Comparison of ENCODE assay signal across 8 cellular contexts in the genomic region with DNA sequence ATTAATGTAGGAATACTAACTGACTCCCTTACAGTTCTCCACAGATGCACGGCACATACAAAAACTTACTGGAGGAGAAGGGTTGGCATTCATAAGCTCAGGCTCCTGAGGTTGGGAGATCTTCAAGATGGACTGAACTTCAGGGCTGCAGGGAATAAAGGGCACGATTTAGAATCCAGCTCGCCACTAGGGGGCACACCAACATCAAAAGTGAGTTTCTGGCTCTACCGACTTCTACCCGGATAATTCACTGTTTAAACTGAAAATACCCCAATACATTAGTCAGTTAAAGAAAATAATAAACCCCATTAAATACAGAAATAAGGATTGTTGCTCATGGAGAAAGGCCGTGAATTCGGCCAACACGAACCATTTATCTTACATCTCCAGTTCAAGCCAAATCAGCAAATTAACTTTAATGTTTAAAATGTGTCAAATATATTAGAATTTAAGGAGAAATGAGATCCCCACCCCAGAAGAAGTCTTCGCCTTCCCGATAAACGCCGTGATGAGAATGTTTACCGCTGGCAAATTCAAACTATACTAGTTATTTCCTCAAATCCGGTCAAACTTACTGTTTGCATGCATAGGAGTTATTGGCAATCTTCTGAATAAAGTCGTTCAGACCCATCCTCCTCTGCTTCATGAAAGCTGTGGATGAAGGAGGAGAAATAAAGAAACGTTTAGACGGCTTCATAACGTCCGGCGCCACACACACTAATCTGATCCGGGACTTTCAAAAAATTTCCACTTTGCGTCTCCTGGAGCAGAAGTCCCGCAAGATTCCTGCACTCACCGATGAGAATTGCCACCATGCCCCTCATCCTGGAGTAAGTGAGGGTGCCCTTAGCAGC.
DNase-seq lines count a peak whose midpoint lies in the region; ATAC-seq and TF ChIP-seq lines count a peak whose summit lies in the region.

No MANE protein-coding gene starts in this region.

- H3K36me3 ChIP-seq in lung (ENCODE audit: control insufficient read depth in 2 of 2, insufficient read depth in 2 of 2, low read length in 2 of 2) = peaks cover 14 to 21% of the 10 kb centered on the region in 2 donors

- H3K27me3 Mint-ChIP-seq in activated CD8-positive, alpha-beta T cell treated with anti-CD3 and anti-CD28 coated beads, Interleukin-2, amount 10 ng/mL, durations not matched to agents 7 days and 5 days (ENCODE audit: low read depth) = no peaks in the 10 kb centered on the region

- peak overlapping the region; percentile 99 for H3K27ac Mint-ChIP-seq in activated CD8-positive, alpha-beta T cell treated with anti-CD3 and anti-CD28 coated beads, Interleukin-2, amount 10 ng/mL, durations not matched to agents 7 days and 5 days

- DNase-seq in GDM1 (lab: John Stamatoyannopoulos, UW) (peak; percentile 37), HPDE6-E6E7 (ENCODE audit: extremely low spot score) (peak; percentile 51), NCI-H82 treated with DMSO at 0.1 percent for 48 hours (lab: John Stamatoyannopoulos, UW; ENCODE audit: unreplicated experiment) (peak; percentile 85), lung (ENCODE audit: low spot score) (peak; percentile 88)
- peak; percentile 90 for DNase-seq in activated CD8-positive, alpha-beta T cell treated with anti-CD3 and anti-CD28 coated beads, Interleukin-2, amount 10 ng/mL, durations not matched to agents 7 days and 5 days
- peak; percentile 84 for DNase-seq in effector CD8-positive, alpha-beta T cell (lab: John Stamatoyannopoulos, UW)
- peak; percentile 77 to 85 (median 78) for DNase-seq in stimulated activated CD4-positive, alpha-beta T cell treated with anti-CD3 and anti-CD28 coated beads, TNF-alpha, amount 100 ng/mL, for 24 hours (ENCODE audit: low read depth in 3 of 3)

- H3K4me3 ChIP-seq in lung = peak overlapping the region; percentile 70

- WGBS in lung, 2 donors = 0 to 1% methylated on average over 24 of the region's 24 CpGs

- no peaks in the 10 kb centered on the region for H3K27me3 ChIP-seq in lung (ENCODE audit: control insufficient read depth, insufficient read depth)

- peaks cover 70% of the 10 kb centered on the region for H3K4me1 Mint-ChIP-seq in activated CD8-positive, alpha-beta T cell treated with anti-CD3 and anti-CD28 coated beads, Interleukin-2, amount 10 ng/mL, durations not matched to agents 7 days and 5 days (ENCODE audit: low read depth)

- peak overlapping the region; percentile 82 to 100 for H3K27ac ChIP-seq in lung (ENCODE audit: low read depth in 1 of 2, low read length in 1 of 2)

- POLR2A ChIA-PET in activated CD8-positive, alpha-beta T cell treated with anti-CD3 and anti-CD28 coated beads, Interleukin-2, amount 10 ng/mL, durations not matched to agents 7 days and 5 days (lab: Charles Lee) = interaction anchor here (0.7 to 1.6 kb wide), 5 partner anchors 74 to 467 kb away, joined by 3 to 5 read pairs (median 4); no protein-coding TSS in a partner anchor

- H3K9me3 ChIP-seq in lung (ENCODE audit: control insufficient read depth in 2 of 2, insufficient read depth in 1 of 2, low read length in 1 of 2) = no peaks in the 10 kb centered on the region

- TF ChIP-seq CTCF in lung (IDR thresholded peaks at IDR 0.05; ENCODE audit: control extremely low read depth, extremely low read depth) = peak; percentile 87

- H3K36me3 Mint-ChIP-seq in activated CD8-positive, alpha-beta T cell treated with anti-CD3 and anti-CD28 coated beads, Interleukin-2, amount 10 ng/mL, durations not matched to agents 7 days and 5 days (ENCODE audit: low read depth) = peaks cover 50% of the 10 kb centered on the region

- peaks cover 3 to 5% of the 10 kb centered on the region in 2 donors for H3K4me1 ChIP-seq in lung (ENCODE audit: control insufficient read depth in 2 of 2, insufficient read depth in 2 of 2, low read length in 2 of 2)

- ATAC-seq in activated CD8-positive, alpha-beta T cell treated with anti-CD3 and anti-CD28 coated beads, Interleukin-2, amount 10 ng/mL, durations not matched to agents 7 days and 5 days = peak; percentile 29
- no peak for ATAC-seq in lung (ENCODE audit: insufficient read depth, low FRiP score)
- no peak for ATAC-seq in GM19397 (IDR thresholded peaks at IDR 0.05; ENCODE audit: unreplicated experiment)

- CTCF ChIA-PET in activated CD8-positive, alpha-beta T cell treated with anti-CD3 and anti-CD28 coated beads, Interleukin-2, amount 10 ng/mL, durations not matched to agents 7 days and 5 days (lab: Charles Lee) = interaction anchor here (0.7 to 1.6 kb wide), 22 partner anchors 9 to 766 kb away, joined by 3 to 36 read pairs (median 4); a partner anchor contains a TSS

- no peaks in the 10 kb centered on the region for H3K9me3 Mint-ChIP-seq in activated CD8-positive, alpha-beta T cell treated with anti-CD3 and anti-CD28 coated beads, Interleukin-2, amount 10 ng/mL, durations not matched to agents 7 days and 5 days (ENCODE audit: insufficient read depth)

- H3K4me3 Mint-ChIP-seq in activated CD8-positive, alpha-beta T cell treated with anti-CD3 and anti-CD28 coated beads, Interleukin-2, amount 10 ng/mL, durations not matched to agents 7 days and 5 days = peak overlapping the region; percentile 99

Comparison
In these comparisons a context has a peak if more than half of its experiments do, and no peak if none do; other contexts are left out.
1. DNase-seq: peak in every context shown above with its lines; median percentile 90 in activated CD8-positive, alpha-beta T cell treated with anti-CD3 and anti-CD28 coated beads, Interleukin-2, amount 10 ng/mL, durations not matched to agents 7 days and 5 days; 88 in lung; 85 in NCI-H82 treated with DMSO at 0.1 percent for 48 hours; 84 in effector CD8-positive, alpha-beta T cell; 78 in stimulated activated CD4-positive, alpha-beta T cell treated with anti-CD3 and anti-CD28 coated beads, TNF-alpha, amount 100 ng/mL, for 24 hours; 51 in HPDE6-E6E7; 37 in GDM1.